Comparison of ENCODE assay signal across 1 cellular context in genomic region chr2:52386433-52386832, GRCh38.
TF ChIP-seq lines count a peak whose summit lies in the region.

No MANE protein-coding gene starts in this region.

TF ChIP-seq in GM23338, 12 proteins besides CTCF, POLR2A, EP300 and RAD21 (continued from another document):
- TF ChIP-seq ZNF462 (CRISPR knock-in tag; IDR thresholded peaks at IDR 0.05) = no peak
- no peak for TF ChIP-seq STAT1 (IDR thresholded peaks at IDR 0.05; ENCODE audit: unreplicated experiment)
- TF ChIP-seq ZNF114 (CRISPR knock-in tag; IDR thresholded peaks at IDR 0.05) = no peak
- TF ChIP-seq CREB1 (CRISPR knock-in tag; IDR thresholded peaks at IDR 0.05; ENCODE audit: low read depth) = no peak
- TF ChIP-seq ZNF331 (CRISPR knock-in tag; IDR thresholded peaks at IDR 0.05; ENCODE audit: low read depth) = no peak
